Comparison of ENCODE assay signal across 25 cellular contexts in genomic region chr3:195762611-195763247, GRCh38. TPM values are rescaled to one million over a fixed set of nuclear protein-coding genes. Genes with fewer than 3 reads are reported as not detected.
"Had no signal": no experiment of that assay in that cellular context is flagged by ENCODE, and none has a peak within 500 bp of the region (broad histone marks: within the 10 kb centered on the region; RNA-seq: fewer than 3 reads in every experiment).

No MANE protein-coding gene starts in this region.

- H3K27ac ChIP-seq: hepatocyte, thoracic aorta, vagina, WERI-Rb-1 had no signal

- H3K4me3 ChIP-seq: hepatocyte, thoracic aorta, vagina had no signal

- ATAC-seq: esophagus mucosa; sciatic nerve; stimulated activated naive B cell treated with anti-CD40 and anti-IgM and Interleukin-4, amounts not matched to agents 10 μg/mL and 1 μg/mL and 100 μg/mL, for 72 hours had no signal

- H3K27ac Mint-ChIP-seq: activated CD4-positive, alpha-beta T cell treated with anti-CD3 and anti-CD28 coated beads, Interleukin-2, amount 10 ng/mL, durations not matched to agents 7 days and 5 days; brain; memory B cell; stimulated activated naive B cell treated with anti-CD40 and anti-IgM and Interleukin-4, amounts not matched to agents 10 μg/mL and 1 μg/mL and 100 μg/mL, for 72 hours; type B pancreatic cell had no signal

- H3K4me3 Mint-ChIP-seq: activated CD4-positive, alpha-beta T cell treated with anti-CD3 and anti-CD28 coated beads, Interleukin-2, amount 10 ng/mL, durations not matched to agents 7 days and 5 days; activated naive CD4-positive, alpha-beta T cell treated with anti-CD3 and anti-CD28 coated beads, Interleukin-2, amount 50 U/mL, for 24 hours; brain; memory B cell; stimulated activated naive B cell treated with anti-CD40 and anti-IgM and Interleukin-4, amounts not matched to agents 10 μg/mL and 1 μg/mL and 100 μg/mL, for 72 hours; type B pancreatic cell had no signal

- H3K36me3 Mint-ChIP-seq: activated naive CD4-positive, alpha-beta T cell treated with anti-CD3 and anti-CD28 coated beads, Interleukin-2, amount 50 U/mL, for 24 hours; brain; memory B cell; stimulated activated naive B cell treated with anti-CD40 and anti-IgM and Interleukin-4, amounts not matched to agents 10 μg/mL and 1 μg/mL and 100 μg/mL, for 72 hours; type B pancreatic cell had no signal

- H3K36me3 ChIP-seq: thoracic aorta, vagina, WERI-Rb-1 had no signal

- FAIRE-seq: small intestine, TTC549 had no signal

- H3K27me3 Mint-ChIP-seq: type B pancreatic cell had no signal

- H3K4me1 Mint-ChIP-seq: activated naive CD4-positive, alpha-beta T cell treated with anti-CD3 and anti-CD28 coated beads, Interleukin-2, amount 50 U/mL, for 24 hours; memory B cell had no signal

- DNase-seq: activated CD4-positive, alpha-beta T cell treated with anti-CD3 and anti-CD28 coated beads, Interleukin-2, amount 10 ng/mL, durations not matched to agents 7 days and 5 days; activated gamma-delta T cell treated with Interleukin-2 at 50 U/mL for 16 hours; activated T-cell treated with anti-CD3 and anti-CD28 coated beads, Interleukin-2, amount 50 U/mL, for 1 hour; caudate nucleus; dermis blood vessel endothelial cell; effector memory CD4-positive, alpha-beta T cell; foreskin melanocyte; occipital lobe; small intestine; stimulated activated CD4-positive, alpha-beta T cell treated with anti-CD3 and anti-CD28 coated beads, Interleukin-15, amount 100 ng/mL, for 24 hours; stimulated activated naive B cell treated with anti-CD40 and anti-IgM and Interleukin-4, amounts not matched to agents 10 μg/mL and 1 μg/mL and 100 μg/mL, for 72 hours had no signal

- H3K9me3 Mint-ChIP-seq: activated CD4-positive, alpha-beta T cell treated with anti-CD3 and anti-CD28 coated beads, Interleukin-2, amount 10 ng/mL, durations not matched to agents 7 days and 5 days; activated naive CD4-positive, alpha-beta T cell treated with anti-CD3 and anti-CD28 coated beads, Interleukin-2, amount 50 U/mL, for 24 hours; memory B cell; type B pancreatic cell had no signal

- H3K9me3 ChIP-seq: thoracic aorta, vagina had no signal

- H3K27me3 ChIP-seq: hepatocyte, vagina had no signal

RNA-seq across cellular contexts. Expression of gene MUC4, which starts 49.0 kb away (rescaled TPM):
- total RNA-seq: liver, myocyte, occipital lobe, thoracic aorta had no signal
- polyA plus RNA-seq: liver, neural cell had no signal
